In the genomic region with DNA sequence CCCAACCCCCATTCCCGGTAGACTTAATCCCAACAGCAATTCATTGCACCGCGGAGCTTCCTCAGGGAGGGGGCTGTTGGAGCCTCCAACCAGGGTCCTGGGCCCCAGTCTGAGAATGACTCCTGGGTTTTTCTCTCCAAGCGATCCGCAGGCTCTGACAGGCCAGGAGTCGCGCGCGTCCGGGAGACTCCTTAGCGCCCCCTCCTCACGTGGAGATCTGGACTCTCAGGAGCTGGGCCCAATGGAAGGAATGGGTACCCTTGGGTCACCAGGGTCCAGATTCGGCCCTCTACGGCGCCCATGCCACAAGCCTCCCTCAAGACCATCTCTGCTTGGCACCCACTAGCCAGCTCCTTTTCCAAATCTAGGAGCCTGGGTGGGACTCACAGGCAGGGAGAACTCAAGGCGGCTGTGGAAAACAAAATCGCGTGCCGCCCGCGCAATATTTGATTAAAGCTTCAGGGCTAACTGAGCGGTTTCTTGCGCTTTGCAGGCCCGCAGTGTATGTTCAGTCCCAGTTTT, we compare ENCODE assay signal across 12 cellular contexts. TPM values are rescaled to one million over a fixed set of nuclear protein-coding genes. Genes with fewer than 3 reads are reported as not detected.
DNase-seq lines count a peak whose midpoint lies in the region; ATAC-seq and TF ChIP-seq lines count a peak whose summit lies in the region.
"Had no signal": no experiment of that assay in that cellular context is flagged by ENCODE, and none has a peak within 500 bp of the region (broad histone marks: within the 10 kb centered on the region; RNA-seq: fewer than 3 reads in every experiment).

No MANE protein-coding gene starts in this region.

- TF ChIP-seq POLR2A in gastroesophageal sphincter (IDR thresholded peaks at IDR 0.05): peak in 1 of 2 donors; percentile 5

- ATAC-seq in gastroesophageal sphincter: no peak

- H3K4me1 Mint-ChIP-seq in osteocyte (ENCODE audit: unreplicated experiment): peaks cover 50% of the 10 kb centered on the region

- H3K36me3 Mint-ChIP-seq in osteocyte (ENCODE audit: unreplicated experiment): no peaks in the 10 kb centered on the region

- TF ChIP-seq EP300 in gastroesophageal sphincter (IDR thresholded peaks at IDR 0.05): no peak

- H3K4me3 ChIP-seq in AG10803 (ENCODE audit: low read length): peak overlapping the region; percentile 72
- H3K4me3 ChIP-seq in SK-N-MC: peak overlapping the region; percentile 69
- H3K4me3 ChIP-seq in gastroesophageal sphincter: peak overlapping the region; percentile 80 to 87

- H3K9me3 Mint-ChIP-seq in osteocyte (ENCODE audit: unreplicated experiment): no peaks in the 10 kb centered on the region

- H3K4me3 Mint-ChIP-seq in osteocyte (ENCODE audit: unreplicated experiment): peak overlapping the region; percentile 80

- H3K9ac ChIP-seq in SK-N-MC (ENCODE audit: insufficient read length): no peak overlapping the region

- DNase-seq in AG10803 (ENCODE audit: low read depth): no peak
- DNase-seq in SK-N-MC (ENCODE audit: low read depth, low spot score): no peak
- DNase-seq in osteocyte (ENCODE audit: extremely low spot score, unreplicated experiment): peak; percentile 83
- DNase-seq in stimulated activated CD4-positive, alpha-beta T cell treated with anti-CD3 and anti-CD28 coated beads, Interleukin-4, amount 100 ng/mL, for 24 hours: no peak
- no peak for DNase-seq in NCI-H187 (lab: John Stamatoyannopoulos, UW)
- DNase-seq in NCI-H1105 treated with DMSO at 0.1 percent for 48 hours (lab: John Stamatoyannopoulos, UW): no peak
- no peak for DNase-seq in SHP77 treated with DMSO at 0.1 percent for 48 hours (lab: John Stamatoyannopoulos, UW)
- DNase-seq: DMS153, NCI-H1105 had no signal

- H3K9me3 ChIP-seq in SK-N-MC (ENCODE audit: low read depth, low read length) (no peaks in the 10 kb centered on the region), gastroesophageal sphincter (no peaks in the 10 kb centered on the region)
- H3K9me3 ChIP-seq: adrenal gland had no signal

- H3K27me3 Mint-ChIP-seq in osteocyte (ENCODE audit: unreplicated experiment): peaks cover 98% of the 10 kb centered on the region

- H3K36me3 ChIP-seq in SK-N-MC (ENCODE audit: insufficient read depth, low read length) (peaks cover 36% of the 10 kb centered on the region), gastroesophageal sphincter (peaks cover 0 to 6% of the 10 kb centered on the region in 2 donors)
- H3K36me3 ChIP-seq: adrenal gland had no signal

- TF ChIP-seq CTCF in AG10803 (conservative IDR thresholded peaks at IDR 0.05; ENCODE audit: low read length): no peak
- TF ChIP-seq CTCF in gastroesophageal sphincter (IDR thresholded peaks at IDR 0.05): no peak
- TF ChIP-seq CTCF in osteocyte (IDR thresholded peaks at IDR 0.05): no peak

- no peak overlapping the region for H3K27ac Mint-ChIP-seq in osteocyte (ENCODE audit: unreplicated experiment)

- peaks cover 0 to 74% (median 6%) of the 10 kb centered on the region in 3 donors for H3K4me1 ChIP-seq in gastroesophageal sphincter

- WGBS in gastroesophageal sphincter (ENCODE audit: low coverage in 1 of 2), 2 donors: 0 to 24% methylated on average over 3 of the region's 24 CpGs

- H3K27ac ChIP-seq in SK-N-MC: no peak overlapping the region
- H3K27ac ChIP-seq in gastroesophageal sphincter: peak overlapping the region; percentile 82 to 98 (median 98)

- H3K27me3 ChIP-seq in gastroesophageal sphincter: peaks cover 42% of the 10 kb centered on the region

RNA-seq across cellular contexts. Expression of a gene that starts 7.1 kb away (rescaled TPM):
- total RNA-seq in gastroesophageal sphincter: 100 to 1,000 TPM in 3 of 4 donors, 10 to 100 TPM in 1; 73.0 to 138 (median 128) TPM
- not detected in 2 replicates for total RNA-seq in osteocyte
- total RNA-seq: T-helper 1 cell treated with Interleukin-12 subunit alpha and Interleukin-12 subunit beta and Interleukin-4 antibody, amounts not matched to agents 30 ng/mL and 1 ng/mL, for 36 hours had no signal

Comparison
In these comparisons a context has a peak if more than half of its experiments do, and no peak if none do; other contexts are left out.
1. RNA of a gene that starts 7.1 kb away (total RNA-seq): 73.0 to 138 TPM in gastroesophageal sphincter; not detected in osteocyte; every median in the first group is over 10 times any median in the second.
2. Peak in every context shown above with its lines, with median percentiles within 50 percentile points of each other: H3K4me3 ChIP-seq.